ENCODE assay signal across 16 cellular contexts in genomic region chr14:32913725-32914124, GRCh38. TPM values are rescaled to one million over a fixed set of nuclear protein-coding genes. Genes with fewer than 3 reads are reported as not detected.
DNase-seq lines count a peak whose midpoint lies in the region; ATAC-seq and TF ChIP-seq lines count a peak whose summit lies in the region.
"Had no signal": no experiment of that assay in that cellular context is flagged by ENCODE, and none has a peak within 500 bp of the region (broad histone marks: within the 10 kb centered on the region; RNA-seq: fewer than 3 reads in every experiment).

No MANE protein-coding gene starts in this region.

- H3K36me3 Mint-ChIP-seq in mesothelial cell of epicardium, result no peaks in the 10 kb centered on the region
- H3K36me3 Mint-ChIP-seq in activated T-helper 1 cell treated with anti-CD3 and anti-CD28 coated beads, Interleukin-12 subunit alpha, Interleukin-12 subunit beta, Interleukin-2, Interleukin-4 antibody, amounts not matched to agents 30 ng/mL and 10 ng/mL and 1 ng/mL, durations not matched to agents 14 hours and 24 hours and 36 hours (ENCODE audit: low read depth), result no peaks in the 10 kb centered on the region

- TF ChIP-seq POLR2A in heart left ventricle (IDR thresholded peaks at IDR 0.05) (no peak), vagina (IDR thresholded peaks at IDR 0.05) (no peak)

- H3K27ac ChIP-seq in left ventricle myocardium inferior (replicated peaks) (no peak overlapping the region), heart left ventricle (no peak overlapping the region), dorsolateral prefrontal cortex (peak overlapping the region in 1 of 59 donors; percentile 9), vagina (no peak overlapping the region)
- H3K27ac ChIP-seq: hepatocyte, lower lobe of right lung had no signal

- H3K9me3 Mint-ChIP-seq in mesothelial cell of epicardium, result no peaks in the 10 kb centered on the region
- no peaks in the 10 kb centered on the region for H3K9me3 Mint-ChIP-seq in activated T-helper 1 cell treated with anti-CD3 and anti-CD28 coated beads, Interleukin-12 subunit alpha, Interleukin-12 subunit beta, Interleukin-2, Interleukin-4 antibody, amounts not matched to agents 30 ng/mL and 10 ng/mL and 1 ng/mL, durations not matched to agents 14 hours and 24 hours and 36 hours
- H3K9me3 Mint-ChIP-seq: stimulated activated naive CD8-positive, alpha-beta T cell treated with anti-CD3 and anti-CD28 coated beads, Interleukin-15, amount 100 ng/mL, for 72 hours had no signal

- 40 to 60% (median 53%) methylated on average over 3 of the region's 3 CpGs for WGBS in heart left ventricle, 4 donors

- no peaks in the 10 kb centered on the region for H3K9me3 ChIP-seq in left ventricle myocardium inferior (replicated peaks)
- H3K9me3 ChIP-seq in heart left ventricle, result no peaks in the 10 kb centered on the region
- no peaks in the 10 kb centered on the region for H3K9me3 ChIP-seq in vagina
- H3K9me3 ChIP-seq: HAP-1, lower lobe of right lung had no signal

- peak; percentile 48 for TF ChIP-seq CTCF in left ventricle myocardium inferior (IDR thresholded peaks at IDR 0.05; ENCODE audit: borderline replicate concordance)
- TF ChIP-seq CTCF in heart left ventricle (IDR thresholded peaks at IDR 0.05), result peak in 3 of 12 donors; percentile 5 to 21 (median 11)
- TF ChIP-seq CTCF in dorsolateral prefrontal cortex (IDR thresholded peaks at IDR 0.05 in 54 of 56, conservative IDR thresholded peaks at IDR 0.05 in 2 of 56; ENCODE audit: low read depth in 1 of 56, partially characterized antibody in 56 of 56), result peak in 47 of 56 donors; percentile 9 to 71 (median 44)
- peak; percentile 22 for TF ChIP-seq CTCF in mesothelial cell of epicardium (IDR thresholded peaks at IDR 0.05; ENCODE audit: unreplicated experiment)
- TF ChIP-seq CTCF in vagina (IDR thresholded peaks at IDR 0.05), result no peak

- no peak overlapping the region for H3K27ac Mint-ChIP-seq in mesothelial cell of epicardium
- no peak overlapping the region for H3K27ac Mint-ChIP-seq in activated T-helper 1 cell treated with anti-CD3 and anti-CD28 coated beads, Interleukin-12 subunit alpha, Interleukin-12 subunit beta, Interleukin-2, Interleukin-4 antibody, amounts not matched to agents 30 ng/mL and 10 ng/mL and 1 ng/mL, durations not matched to agents 14 hours and 24 hours and 36 hours
- H3K27ac Mint-ChIP-seq: stimulated activated naive CD8-positive, alpha-beta T cell treated with anti-CD3 and anti-CD28 coated beads, Interleukin-15, amount 100 ng/mL, for 72 hours had no signal

- H3K27me3 Mint-ChIP-seq in mesothelial cell of epicardium (ENCODE audit: low read depth), result peaks cover 4% of the 10 kb centered on the region
- no peaks in the 10 kb centered on the region for H3K27me3 Mint-ChIP-seq in activated T-helper 1 cell treated with anti-CD3 and anti-CD28 coated beads, Interleukin-12 subunit alpha, Interleukin-12 subunit beta, Interleukin-2, Interleukin-4 antibody, amounts not matched to agents 30 ng/mL and 10 ng/mL and 1 ng/mL, durations not matched to agents 14 hours and 24 hours and 36 hours (ENCODE audit: insufficient read depth)
- H3K27me3 Mint-ChIP-seq: stimulated activated naive CD8-positive, alpha-beta T cell treated with anti-CD3 and anti-CD28 coated beads, Interleukin-15, amount 100 ng/mL, for 72 hours had no signal

- ATAC-seq in heart left ventricle (no peak), GM18867 (IDR thresholded peaks at IDR 0.05; ENCODE audit: unreplicated experiment) (no peak)
- ATAC-seq: K562; lower lobe of right lung; stimulated activated naive CD8-positive, alpha-beta T cell treated with anti-CD3 and anti-CD28 coated beads, Interleukin-15, amount 100 ng/mL, for 72 hours had no signal

- no peak overlapping the region for H3K4me3 Mint-ChIP-seq in mesothelial cell of epicardium
- H3K4me3 Mint-ChIP-seq in activated T-helper 1 cell treated with anti-CD3 and anti-CD28 coated beads, Interleukin-12 subunit alpha, Interleukin-12 subunit beta, Interleukin-2, Interleukin-4 antibody, amounts not matched to agents 30 ng/mL and 10 ng/mL and 1 ng/mL, durations not matched to agents 14 hours and 24 hours and 36 hours, result no peak overlapping the region
- H3K4me3 Mint-ChIP-seq: stimulated activated naive CD8-positive, alpha-beta T cell treated with anti-CD3 and anti-CD28 coated beads, Interleukin-15, amount 100 ng/mL, for 72 hours had no signal

- intact Hi-C loops in left ventricle myocardium inferior (cut with micrococcal nuclease) (no loop called here), heart left ventricle (cut with DNase I) (loop anchor here in 1 of 10 donors (10.0 kb wide), 1 partner anchor 881 kb away; no protein-coding TSS in a partner anchor), dorsolateral prefrontal cortex (cut with DNase I) (no loop called here), vagina (cut with DNase I) (no loop called here)
- intact Hi-C loops in activated T-helper 1 cell treated with anti-CD3 and anti-CD28 coated beads, Interleukin-12 subunit alpha, Interleukin-12 subunit beta, Interleukin-2, Interleukin-4 antibody, amounts not matched to agents 30 ng/mL and 10 ng/mL and 1 ng/mL, durations not matched to agents 14 hours and 24 hours and 36 hours (cut with micrococcal nuclease), result no loop called here

- H3K36me3 ChIP-seq in left ventricle myocardium inferior (no peaks in the 10 kb centered on the region), heart left ventricle (no peaks in the 10 kb centered on the region), vagina (no peaks in the 10 kb centered on the region)
- H3K36me3 ChIP-seq: HAP-1, lower lobe of right lung had no signal

- H3K27me3 ChIP-seq in left ventricle myocardium inferior (ENCODE audit: low read depth) (peaks cover 32% of the 10 kb centered on the region), heart left ventricle (peaks cover 0 to 11% (median 0%) of the 10 kb centered on the region in 9 donors), dorsolateral prefrontal cortex (no peaks in the 10 kb centered on the region), vagina (no peaks in the 10 kb centered on the region)

- DNase-seq in left ventricle myocardium inferior (no peak), heart left ventricle (no peak), dorsolateral prefrontal cortex (no peak), mesothelial cell of epicardium (ENCODE audit: low spot score in 2 of 2, unreplicated experiment in 2 of 2) (no peak), vagina (ENCODE audit: extremely low spot score in 2 of 2) (no peak), hepatic stellate cell (ENCODE audit: low spot score) (no peak)
- no peak for DNase-seq in activated T-helper 1 cell treated with anti-CD3 and anti-CD28 coated beads, Interleukin-12 subunit alpha, Interleukin-12 subunit beta, Interleukin-2, Interleukin-4 antibody, amounts not matched to agents 30 ng/mL and 10 ng/mL and 1 ng/mL, durations not matched to agents 14 hours and 24 hours and 36 hours (ENCODE audit: low spot score)
- DNase-seq: activated CD4-positive, alpha-beta T cell treated with anti-CD3 and anti-CD28 coated beads, Interleukin-2, amount 50 U/mL, for 4 hours; lower lobe of right lung; NCI-H526 treated with DMSO at 0.1 percent for 48 hours; stimulated activated naive CD8-positive, alpha-beta T cell treated with anti-CD3 and anti-CD28 coated beads, Interleukin-15, amount 100 ng/mL, for 72 hours had no signal

- H3K4me1 Mint-ChIP-seq in mesothelial cell of epicardium, result peaks cover 10% of the 10 kb centered on the region
- no peaks in the 10 kb centered on the region for H3K4me1 Mint-ChIP-seq in activated T-helper 1 cell treated with anti-CD3 and anti-CD28 coated beads, Interleukin-12 subunit alpha, Interleukin-12 subunit beta, Interleukin-2, Interleukin-4 antibody, amounts not matched to agents 30 ng/mL and 10 ng/mL and 1 ng/mL, durations not matched to agents 14 hours and 24 hours and 36 hours (ENCODE audit: low read depth)
- H3K4me1 Mint-ChIP-seq: stimulated activated naive CD8-positive, alpha-beta T cell treated with anti-CD3 and anti-CD28 coated beads, Interleukin-15, amount 100 ng/mL, for 72 hours had no signal

- H3K4me3 ChIP-seq in left ventricle myocardium inferior (no peak overlapping the region), heart left ventricle (no peak overlapping the region), dorsolateral prefrontal cortex (no peak overlapping the region), vagina (no peak overlapping the region)
- H3K4me3 ChIP-seq: HAP-1, hepatocyte, K562, lower lobe of right lung, smooth muscle cell had no signal

- no peaks in the 10 kb centered on the region for H3K4me1 ChIP-seq in left ventricle myocardium inferior
- no peaks in the 10 kb centered on the region for H3K4me1 ChIP-seq in heart left ventricle
- no peaks in the 10 kb centered on the region for H3K4me1 ChIP-seq in vagina
- H3K4me1 ChIP-seq: HAP-1, lower lobe of right lung had no signal

RNA-seq across cellular contexts. Expression of gene NPAS3, which starts 25.0 kb away (rescaled TPM):
- total RNA-seq in left ventricle myocardium inferior (2.5 TPM), heart left ventricle (1 to 10 TPM in 5 of 9 donors, under 1 TPM in 4; 0.20 to 3.4 (median 1.1) TPM), dorsolateral prefrontal cortex (100 to 1,000 TPM in 2 of 120 experiments, 10 to 100 TPM in 118; 39.6 to 118 (median 65.9) TPM), mesothelial cell of epicardium (5.2 to 6.9 TPM (median 6.4 TPM) in 3 replicates), vagina (1.2 TPM)
- under 1 TPM; 0.15 to 0.46 TPM for polyA plus RNA-seq in heart left ventricle
- total RNA-seq in activated T-helper 1 cell treated with anti-CD3 and anti-CD28 coated beads, Interleukin-12 subunit alpha, Interleukin-12 subunit beta, Interleukin-2, Interleukin-4 antibody, amounts not matched to agents 30 ng/mL and 10 ng/mL and 1 ng/mL, durations not matched to agents 14 hours and 24 hours and 36 hours, result not detected in 2 replicates
- total RNA-seq: K562 had no signal

Comparison
In these comparisons a context has a peak if more than half of its experiments do, and no peak if none do; other contexts are left out.
1. CTCF ChIP-seq: peak in left ventricle myocardium inferior (single experiment), dorsolateral prefrontal cortex (47 of 56) and mesothelial cell of epicardium (single experiment); none in vagina (0 of 3).